Comparison of ENCODE assay signal across 8 cellular contexts in genomic region chr4:3442959-3443749, GRCh38. TPM values are rescaled to one million over a fixed set of nuclear protein-coding genes. Genes with fewer than 3 reads are reported as not detected.
A peak's percentile ranks its signal among the peaks of the same experiment; 100 is the strongest.
DNase-seq lines count a peak whose midpoint lies in the region; ATAC-seq and TF ChIP-seq lines count a peak whose summit lies in the region.

No MANE protein-coding gene starts in this region.

- H3K4me1 ChIP-seq in BE2C (no peaks in the 10 kb centered on the region), tibial artery (peaks cover 0 to 17% (median 7%) of the 10 kb centered on the region in 4 donors)

- H3K4me1 Mint-ChIP-seq in activated CD4-positive, alpha-beta memory T cell treated with anti-CD3 and anti-CD28 coated beads, Interleukin-2, amount 10 ng/mL, durations not matched to agents 7 days and 5 days: no peaks in the 10 kb centered on the region
- no peaks in the 10 kb centered on the region for H3K4me1 Mint-ChIP-seq in effector memory CD8-positive, alpha-beta T cell (ENCODE audit: low read depth in 2 of 2)
- no peaks in the 10 kb centered on the region for H3K4me1 Mint-ChIP-seq in nephron

- intact Hi-C loops in tibial artery (cut with DNase I; ENCODE audit: low total_unique reads): loop anchor here (1.0 to 10.0 kb wide), 3 partner anchors 97 to 338 kb away; no protein-coding TSS in a partner anchor

- H3K27me3 ChIP-seq in BE2C: no peaks in the 10 kb centered on the region
- H3K27me3 ChIP-seq in tibial artery: no peaks in the 10 kb centered on the region

- H3K36me3 Mint-ChIP-seq in activated CD4-positive, alpha-beta memory T cell treated with anti-CD3 and anti-CD28 coated beads, Interleukin-2, amount 10 ng/mL, durations not matched to agents 7 days and 5 days (ENCODE audit: low read depth): no peaks in the 10 kb centered on the region
- no peaks in the 10 kb centered on the region for H3K36me3 Mint-ChIP-seq in effector memory CD8-positive, alpha-beta T cell (ENCODE audit: insufficient read depth)
- no peaks in the 10 kb centered on the region for H3K36me3 Mint-ChIP-seq in nephron (ENCODE audit: low read depth)

- peak; percentile 52 for ATAC-seq in GM19372 (IDR thresholded peaks at IDR 0.05; ENCODE audit: low read depth, unreplicated experiment)
- peak; percentile 82 for ATAC-seq in effector memory CD8-positive, alpha-beta T cell (replicated peaks)
- no peak for ATAC-seq in HG03378 (IDR thresholded peaks at IDR 0.05; ENCODE audit: unreplicated experiment)

- H3K4me3 ChIP-seq in BE2C (ENCODE audit: low read depth, low read length) (no peak overlapping the region), tibial artery (no peak overlapping the region)

- POLR2A ChIA-PET in activated CD4-positive, alpha-beta memory T cell treated with anti-CD3 and anti-CD28 coated beads, Interleukin-2, amount 10 ng/mL, durations not matched to agents 7 days and 5 days (lab: Charles Lee): no interaction called here

- H3K4me3 Mint-ChIP-seq in activated CD4-positive, alpha-beta memory T cell treated with anti-CD3 and anti-CD28 coated beads, Interleukin-2, amount 10 ng/mL, durations not matched to agents 7 days and 5 days: no peak overlapping the region
- no peak overlapping the region for H3K4me3 Mint-ChIP-seq in effector memory CD8-positive, alpha-beta T cell
- H3K4me3 Mint-ChIP-seq in nephron: no peak overlapping the region

- no peak overlapping the region for H3K27ac Mint-ChIP-seq in activated CD4-positive, alpha-beta memory T cell treated with anti-CD3 and anti-CD28 coated beads, Interleukin-2, amount 10 ng/mL, durations not matched to agents 7 days and 5 days
- no peak overlapping the region for H3K27ac Mint-ChIP-seq in effector memory CD8-positive, alpha-beta T cell
- no peak overlapping the region for H3K27ac Mint-ChIP-seq in nephron

- H3K9me3 ChIP-seq in BE2C: no peaks in the 10 kb centered on the region
- H3K9me3 ChIP-seq in tibial artery: no peaks in the 10 kb centered on the region

- H3K36me3 ChIP-seq in BE2C (no peaks in the 10 kb centered on the region), tibial artery (no peaks in the 10 kb centered on the region)

- CTCF ChIA-PET in activated CD4-positive, alpha-beta memory T cell treated with anti-CD3 and anti-CD28 coated beads, Interleukin-2, amount 10 ng/mL, durations not matched to agents 7 days and 5 days (lab: Charles Lee): interaction anchor here (0.8 to 1.6 kb wide), 4 partner anchors 95 to 252 kb away, joined by 3 to 8 read pairs (median 4); no protein-coding TSS in a partner anchor

- peak; percentile 80 for TF ChIP-seq CTCF in BE2C (IDR thresholded peaks at IDR 0.05; ENCODE audit: low read depth, low read length)
- peak; percentile 96 to 98 (median 96) for TF ChIP-seq CTCF in nephron (IDR thresholded peaks at IDR 0.05; ENCODE audit: unreplicated experiment in 3 of 3)
- TF ChIP-seq CTCF in tibial artery (IDR thresholded peaks at IDR 0.05): peak; percentile 98 to 100

- no peak overlapping the region for H3K27ac ChIP-seq in tibial artery

- DNase-seq in BE2C (peak; percentile 74), NCI-H1092 treated with DMSO at 0.1 percent for 48 hours (lab: John Stamatoyannopoulos, UW) (peak; percentile 16), tibial artery (no peak)
- peak; percentile 71 for DNase-seq in activated CD4-positive, alpha-beta memory T cell treated with anti-CD3 and anti-CD28 coated beads, Interleukin-2, amount 10 ng/mL, durations not matched to agents 7 days and 5 days
- peak; percentile 60 to 75 (median 71) for DNase-seq in effector memory CD8-positive, alpha-beta T cell

- H3K9me3 Mint-ChIP-seq in activated CD4-positive, alpha-beta memory T cell treated with anti-CD3 and anti-CD28 coated beads, Interleukin-2, amount 10 ng/mL, durations not matched to agents 7 days and 5 days: no peaks in the 10 kb centered on the region
- no peaks in the 10 kb centered on the region for H3K9me3 Mint-ChIP-seq in effector memory CD8-positive, alpha-beta T cell
- H3K9me3 Mint-ChIP-seq in nephron: no peaks in the 10 kb centered on the region

- no peaks in the 10 kb centered on the region for H3K27me3 Mint-ChIP-seq in activated CD4-positive, alpha-beta memory T cell treated with anti-CD3 and anti-CD28 coated beads, Interleukin-2, amount 10 ng/mL, durations not matched to agents 7 days and 5 days
- no peaks in the 10 kb centered on the region for H3K27me3 Mint-ChIP-seq in effector memory CD8-positive, alpha-beta T cell
- H3K27me3 Mint-ChIP-seq in nephron (ENCODE audit: low read depth): no peaks in the 10 kb centered on the region

RNA-seq across cellular contexts. Expression of gene HGFAC, which starts 1.4 kb away (rescaled TPM):
- not detected for polyA plus RNA-seq in BE2C (2012; ENCODE audit: insufficient read depth, insufficient read length, low read depth)
- total RNA-seq in activated CD4-positive, alpha-beta memory T cell treated with anti-CD3 and anti-CD28 coated beads, Interleukin-2, amount 10 ng/mL, durations not matched to agents 7 days and 5 days: not detected

RNA-seq across cellular contexts. Expression of gene DOK7, which starts 20.0 kb away (rescaled TPM):
- polyA plus RNA-seq in BE2C (2012; ENCODE audit: insufficient read depth, insufficient read length, low read depth): 0.83 TPM
- not detected for total RNA-seq in activated CD4-positive, alpha-beta memory T cell treated with anti-CD3 and anti-CD28 coated beads, Interleukin-2, amount 10 ng/mL, durations not matched to agents 7 days and 5 days

Comparison
In these comparisons a context has a peak if more than half of its experiments do, and no peak if none do; other contexts are left out.
1. DNase-seq: peak in BE2C (single experiment), NCI-H1092 treated with DMSO at 0.1 percent for 48 hours (single experiment), activated CD4-positive, alpha-beta memory T cell treated with anti-CD3 and anti-CD28 coated beads, Interleukin-2, amount 10 ng/mL, durations not matched to agents 7 days and 5 days (single experiment) and effector memory CD8-positive, alpha-beta T cell (3 of 3); none in tibial artery (0 of 2).
2. Peak in every context shown above with its lines, with median percentiles within 50 percentile points of each other: CTCF ChIP-seq.